Comparison of ENCODE assay signal across 13 cellular contexts in the genomic region with DNA sequence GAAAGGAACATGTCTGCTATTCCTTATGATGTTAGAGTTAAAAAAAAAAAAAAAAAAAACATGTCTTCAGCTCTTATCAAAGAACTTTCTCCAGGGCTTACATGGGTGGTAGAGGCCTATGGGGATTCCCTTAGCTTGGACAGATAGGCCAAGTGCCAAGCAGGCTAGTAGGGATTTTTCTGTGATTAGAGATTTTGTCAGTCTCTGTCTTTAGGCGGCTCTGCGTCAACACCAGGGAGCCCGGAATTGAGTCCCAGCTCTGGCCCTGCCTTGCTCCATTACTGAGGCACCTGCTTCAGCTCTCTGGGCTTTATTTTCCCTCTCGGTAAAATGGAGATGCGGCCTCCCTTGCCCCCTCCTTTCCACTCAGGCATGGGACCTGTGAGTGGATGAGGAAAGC. TPM values are rescaled to one million over a fixed set of nuclear protein-coding genes. Genes with fewer than 3 reads are reported as not detected.
DNase-seq lines count a peak whose midpoint lies in the region; ATAC-seq and TF ChIP-seq lines count a peak whose summit lies in the region.
"Had no signal": no experiment of that assay in that cellular context is flagged by ENCODE, and none has a peak within 500 bp of the region (broad histone marks: within the 10 kb centered on the region; RNA-seq: fewer than 3 reads in every experiment).

No MANE protein-coding gene starts in this region.

- TF ChIP-seq CTCF in breast epithelium (IDR thresholded peaks at IDR 0.05) (no peak), spleen (IDR thresholded peaks at IDR 0.05 in 8 of 11, conservative IDR thresholded peaks at IDR 0.05 in 3 of 11) (no peak)

- peak overlapping the region; percentile 86 to 87 for H3K27ac ChIP-seq in breast epithelium
- peak overlapping the region in 6 of 8 donors; percentile 9 to 78 (median 60) for H3K27ac ChIP-seq in spleen
- H3K27ac ChIP-seq: HL-60 had no signal

- H3K4me3 ChIP-seq in breast epithelium (no peak overlapping the region), spleen (no peak overlapping the region)

- no peak for ATAC-seq in GM21576 (IDR thresholded peaks at IDR 0.05; ENCODE audit: unreplicated experiment)
- ATAC-seq: natural killer cell had no signal

- peak; percentile 69 for DNase-seq in NCI-H226
- no peak for DNase-seq in breast epithelium (ENCODE audit: low spot score in 2 of 2)
- DNase-seq in mesenteric fat pad (ENCODE audit: low spot score): peak; percentile 74
- DNase-seq in spleen: no peak
- DNase-seq in NCI-H2171 treated with DMSO at 0.1 percent for 48 hours (lab: John Stamatoyannopoulos, UW): no peak
- no peak for DNase-seq in NCI-H2029 (lab: John Stamatoyannopoulos, UW)
- DNase-seq in activated gamma-delta T cell treated with Interleukin-2 at 50 U/mL for 16 hours: no peak
- DNase-seq: activated CD4-positive, alpha-beta T cell treated with anti-CD3 and anti-CD28 coated beads, Interleukin-2, amount 10 ng/mL, durations not matched to agents 24 days and 14 days; activated T-cell treated with anti-CD3 and anti-CD28 coated beads, Interleukin-2, amount 50 U/mL, for 24 hours; natural killer cell had no signal

- intact Hi-C loops in breast epithelium (cut with DNase I; ENCODE audit: low total_unique reads): no loop called here
- intact Hi-C loops in spleen (cut with DNase I; ENCODE audit: low total_unique reads): no loop called here

- 82 to 96% (median 94%) methylated on average over 5 of the region's 5 CpGs for WGBS in spleen, 5 donors

- H3K27me3 ChIP-seq in breast epithelium (no peaks in the 10 kb centered on the region), spleen (replicated peaks in 1 of 7) (no peaks in the 10 kb centered on the region)

- H3K9me3 ChIP-seq in breast epithelium (no peaks in the 10 kb centered on the region), spleen (no peaks in the 10 kb centered on the region)

- H3K36me3 ChIP-seq in breast epithelium (peaks cover 10% of the 10 kb centered on the region), spleen (peaks cover 10 to 100% (median 86%) of the 10 kb centered on the region in 6 donors)

- H3K4me1 ChIP-seq in breast epithelium (peaks cover 19 to 32% of the 10 kb centered on the region in 2 donors), spleen (peaks cover 29 to 48% (median 33%) of the 10 kb centered on the region in 6 donors)

- TF ChIP-seq POLR2A in breast epithelium (IDR thresholded peaks at IDR 0.05) (no peak), spleen (IDR thresholded peaks at IDR 0.05) (no peak)

RNA-seq across cellular contexts. Expression of a gene that starts 13.1 kb away (rescaled TPM):
- total RNA-seq in breast epithelium (10 to 100 TPM; 44.2 to 54.1 (median 44.3) TPM), mesenteric fat pad (69.9 TPM), spleen (10 to 100 TPM; 27.1 to 39.2 (median 33.1) TPM)
- polyA plus RNA-seq in spleen: 10 to 100 TPM in 1 of 3 donors, 1 to 10 TPM in 2; 5.6 to 10.9 (median 5.6) TPM

RNA-seq across cellular contexts. Expression of a gene that starts 25.1 kb away (rescaled TPM):
- total RNA-seq in breast epithelium: 1 to 10 TPM; 5.4 to 7.2 (median 5.9) TPM
- total RNA-seq in mesenteric fat pad: 4.2 TPM
- total RNA-seq in spleen: 1 to 10 TPM; 1.7 to 6.0 (median 3.4) TPM
- polyA plus RNA-seq in spleen: 1 to 10 TPM in 2 of 3 donors, under 1 TPM in 1; 0.80 to 2.2 (median 1.3) TPM

RNA-seq across cellular contexts. Expression of a gene that starts 46.7 kb away (rescaled TPM):
- total RNA-seq in breast epithelium (1 to 10 TPM in 1 of 3 donors, under 1 TPM in 2; 0.48 to 3.2 (median 0.98) TPM), mesenteric fat pad (1.4 TPM), spleen (1 to 10 TPM in 4 of 7 donors, under 1 TPM in 1, not detected in 2; 0.57 to 2.0 (median 1.2) TPM)
- under 1 TPM; 0.13 to 0.32 (median 0.27) TPM for polyA plus RNA-seq in spleen
- total RNA-seq: RPMI7951 had no signal

RNA-seq across cellular contexts. Expression of a gene that starts 55.4 kb away (rescaled TPM):
- 10 to 100 TPM; 18.1 to 49.1 (median 28.2) TPM for total RNA-seq in breast epithelium
- total RNA-seq in mesenteric fat pad: 81.0 TPM
- total RNA-seq in spleen: 10 to 100 TPM in 5 of 7 donors, 1 to 10 TPM in 2; 9.3 to 14.2 (median 12.1) TPM
- polyA plus RNA-seq in spleen: 1 to 10 TPM; 2.8 to 7.4 (median 4.1) TPM

RNA-seq across cellular contexts. Expression of a gene that starts 57.3 kb away (rescaled TPM):
- total RNA-seq in breast epithelium (10 to 100 TPM; 22.1 to 32.8 (median 25.6) TPM), mesenteric fat pad (21.5 TPM), spleen (10 to 100 TPM; 29.2 to 36.7 (median 33.7) TPM)
- 10 to 100 TPM; 41.6 to 50.1 (median 46.1) TPM for polyA plus RNA-seq in spleen

Comparison
In these comparisons a context has a peak if more than half of its experiments do, and no peak if none do; other contexts are left out.
1. DNase-seq: peak in NCI-H226 (single experiment) and mesenteric fat pad (single experiment); none in breast epithelium (0 of 2), spleen (single experiment), NCI-H2171 treated with DMSO at 0.1 percent for 48 hours (single experiment), NCI-H2029 (single experiment) and activated gamma-delta T cell treated with Interleukin-2 at 50 U/mL for 16 hours (single experiment).